Comparison of ENCODE assay signal across 8 cellular contexts in genomic region chr11:35579557-35580396, GRCh38. TPM values are rescaled to one million over a fixed set of nuclear protein-coding genes. Genes with fewer than 3 reads are reported as not detected.
DNase-seq lines count a peak whose midpoint lies in the region; ATAC-seq and TF ChIP-seq lines count a peak whose summit lies in the region.

No MANE protein-coding gene starts in this region.

- peak overlapping the region; percentile 46; the same call in 1 of the 2 replicates for H3K4me3 ChIP-seq in ACC112 (ENCODE audit: low read depth, low read length)

- H3K4me1 Mint-ChIP-seq in CD4-positive, alpha-beta T cell (ENCODE audit: low read depth), result no peaks in the 10 kb centered on the region

- ATAC-seq in HG03354 (IDR thresholded peaks at IDR 0.05; ENCODE audit: poor library complexity, severe bottlenecking, unreplicated experiment) (no peak), GM19397 (IDR thresholded peaks at IDR 0.05; ENCODE audit: unreplicated experiment) (no peak), GM18873 (IDR thresholded peaks at IDR 0.05; ENCODE audit: low FRiP score, unreplicated experiment) (no peak)
- no peak for ATAC-seq in CD4-positive, alpha-beta T cell (ENCODE audit: poor library complexity)

- peak overlapping the region; percentile 59 for H2AFZ ChIP-seq in ACC112 (ENCODE audit: low read length, unreplicated experiment)

- H3K4me1 ChIP-seq in ACC112 (ENCODE audit: control insufficient read depth, insufficient read depth, low read length, unreplicated experiment), result peaks cover 54% of the 10 kb centered on the region

- no peaks in the 10 kb centered on the region for H3K36me3 ChIP-seq in ACC112 (ENCODE audit: insufficient read depth, low read length)

- no peaks in the 10 kb centered on the region for H3K9me3 Mint-ChIP-seq in CD4-positive, alpha-beta T cell

- no peaks in the 10 kb centered on the region for H3K79me2 ChIP-seq in ACC112 (ENCODE audit: control insufficient read depth, insufficient read depth, low read length, unreplicated experiment)

- H3K4me3 Mint-ChIP-seq in CD4-positive, alpha-beta T cell, result no peak overlapping the region

- POLR2A ChIA-PET in CD4-positive, alpha-beta T cell (lab: Charles Lee), result no interaction called here

- H3K9me3 ChIP-seq in CD4-positive, alpha-beta T cell (ENCODE audit: control insufficient read depth, low read length), result no peaks in the 10 kb centered on the region

- DNase-seq in HT-29 (ENCODE audit: low spot score) (peak; percentile 22), SW480 (ENCODE audit: low spot score) (peak; percentile 67), foreskin melanocyte (peak; percentile 41)
- DNase-seq in CD4-positive, alpha-beta T cell, result no peak

- TF ChIP-seq CTCF in CD4-positive, alpha-beta T cell (IDR thresholded peaks at IDR 0.05), result no peak

- CTCF ChIA-PET in CD4-positive, alpha-beta T cell (lab: Charles Lee), result no interaction called here

- intact Hi-C loops in CD4-positive, alpha-beta T cell (cut with DNase I, micrococcal nuclease), result no loop called here

- no peaks in the 10 kb centered on the region for H3K36me3 Mint-ChIP-seq in CD4-positive, alpha-beta T cell (ENCODE audit: low read depth)

- H3K27ac ChIP-seq in ACC112 (ENCODE audit: low read depth, low read length), result peak overlapping the region; percentile 92
- no peak overlapping the region for H3K27ac ChIP-seq in CD4-positive, alpha-beta T cell (ENCODE audit: low read depth, low read length)

- no peak overlapping the region for H3K27ac Mint-ChIP-seq in CD4-positive, alpha-beta T cell

- H3K27me3 ChIP-seq in ACC112 (ENCODE audit: insufficient read depth, low read length), result no peaks in the 10 kb centered on the region
- H3K27me3 ChIP-seq in CD4-positive, alpha-beta T cell (ENCODE audit: control insufficient read depth, insufficient read depth, low read length), result peaks cover 30% of the 10 kb centered on the region

- peaks cover 48% of the 10 kb centered on the region for H3K27me3 Mint-ChIP-seq in CD4-positive, alpha-beta T cell

RNA-seq across cellular contexts. Expression of gene FJX1, which starts 38.5 kb away (rescaled TPM):
- total RNA-seq in HT-29 (2014; rRNA removed; shearing (Covaris generic)), result 6.1 and 7.5 TPM in 2 replicates
- not detected for total RNA-seq in CD4-positive, alpha-beta T cell

RNA-seq across cellular contexts. Expression of gene PAMR1, which starts 54.4 kb away (rescaled TPM):
- not detected in 2 replicates for total RNA-seq in HT-29 (2014; rRNA removed; shearing (Covaris generic))
- total RNA-seq in CD4-positive, alpha-beta T cell, result not detected

Comparison
In these comparisons a context has a peak if more than half of its experiments do, and no peak if none do; other contexts are left out.
1. DNase-seq: peak in HT-29 (single experiment), SW480 (single experiment) and foreskin melanocyte (single experiment); none in CD4-positive, alpha-beta T cell (0 of 10).